ENCODE assay signal across 17 cellular contexts in the genomic region with DNA sequence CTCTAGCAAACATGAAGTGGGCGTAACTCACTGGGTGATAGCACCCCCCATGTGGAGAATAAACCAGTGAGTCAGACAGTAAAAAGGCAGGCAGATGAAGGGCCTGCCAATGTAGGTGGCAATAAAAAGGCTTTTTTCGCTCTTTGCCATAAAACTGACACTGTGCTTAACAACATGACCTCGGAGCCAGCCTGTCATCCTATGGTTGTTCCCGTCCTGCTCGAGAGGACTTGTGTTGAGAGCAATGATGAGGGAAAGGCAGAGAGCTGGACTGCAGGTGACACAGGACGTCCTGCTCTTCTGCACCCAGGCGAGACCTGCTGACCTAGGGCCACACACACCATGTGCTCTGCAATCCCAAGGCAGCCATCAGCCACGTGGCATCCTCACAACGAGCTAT.
DNase-seq lines count a peak whose midpoint lies in the region; ATAC-seq and TF ChIP-seq lines count a peak whose summit lies in the region.
"Had no signal": no experiment of that assay in that cellular context is flagged by ENCODE, and none has a peak within 500 bp of the region (broad histone marks: within the 10 kb centered on the region; RNA-seq: fewer than 3 reads in every experiment).

No MANE protein-coding gene starts in this region.

- H3K36me3 Mint-ChIP-seq in activated CD8-positive, alpha-beta memory T cell treated with anti-CD3 and anti-CD28 coated beads, Interleukin-2, amount 10 ng/mL, durations not matched to agents 7 days and 5 days: no peaks in the 10 kb centered on the region
- no peaks in the 10 kb centered on the region for H3K36me3 Mint-ChIP-seq in endodermal cell (ENCODE audit: low read depth)
- no peaks in the 10 kb centered on the region for H3K36me3 Mint-ChIP-seq in CD4-positive, alpha-beta memory T cell
- H3K36me3 Mint-ChIP-seq: CD4-positive, CD25-positive, alpha-beta regulatory T cell had no signal

- no peak overlapping the region for H3K4me3 ChIP-seq in endodermal cell (ENCODE audit: low read length)
- H3K4me3 ChIP-seq in sigmoid colon: no peak overlapping the region
- no peak overlapping the region for H3K4me3 ChIP-seq in CD4-positive, alpha-beta memory T cell (ENCODE audit: low read length in 2 of 2)
- H3K4me3 ChIP-seq: BLaER1 treated with 17β-estradiol and CSF1 and Interleukin-3, amounts not matched to agents 10 nM and 100 nM had no signal

- no peaks in the 10 kb centered on the region for H3K36me3 ChIP-seq in endodermal cell (ENCODE audit: control insufficient read depth, insufficient read depth, low read length)
- no peaks in the 10 kb centered on the region for H3K36me3 ChIP-seq in sigmoid colon
- no peaks in the 10 kb centered on the region for H3K36me3 ChIP-seq in CD4-positive, alpha-beta memory T cell (ENCODE audit: insufficient read depth, low read length)
- H3K36me3 ChIP-seq: BLaER1 treated with 17β-estradiol and CSF1 and Interleukin-3, amounts not matched to agents 10 nM and 100 nM had no signal

- 75 to 93% methylated on average over 4 to 9 of the region's 9 CpGs for WGBS in endodermal cell (ENCODE audit: insufficient coverage in 1 of 2, insufficient read length in 1 of 2), 2 experiments
- 14 to 30% methylated on average over 9 of the region's 9 CpGs for WGBS in sigmoid colon, 2 donors

- no peak overlapping the region for H3K9ac ChIP-seq in endodermal cell (ENCODE audit: extremely low read depth, low read length, poor library complexity, severe bottlenecking)
- H3K9ac ChIP-seq: BLaER1 treated with 17β-estradiol and CSF1 and Interleukin-3, amounts not matched to agents 10 nM and 100 nM had no signal

- TF ChIP-seq CTCF in endodermal cell (conservative IDR thresholded peaks at IDR 0.05): no peak
- no peak for TF ChIP-seq CTCF in sigmoid colon (IDR thresholded peaks at IDR 0.05)

- no peaks in the 10 kb centered on the region for H3K4me1 Mint-ChIP-seq in activated CD8-positive, alpha-beta memory T cell treated with anti-CD3 and anti-CD28 coated beads, Interleukin-2, amount 10 ng/mL, durations not matched to agents 7 days and 5 days
- H3K4me1 Mint-ChIP-seq in endodermal cell: no peaks in the 10 kb centered on the region
- H3K4me1 Mint-ChIP-seq in CD4-positive, alpha-beta memory T cell: no peaks in the 10 kb centered on the region
- H3K4me1 Mint-ChIP-seq: CD4-positive, CD25-positive, alpha-beta regulatory T cell had no signal

- H3K27me3 ChIP-seq in endodermal cell (ENCODE audit: control insufficient read depth, insufficient read depth, low read length, poor library complexity, severe bottlenecking): no peaks in the 10 kb centered on the region
- peaks cover 0 to 4% (median 0%) of the 10 kb centered on the region in 3 donors for H3K27me3 ChIP-seq in sigmoid colon
- H3K27me3 ChIP-seq in CD4-positive, alpha-beta memory T cell (ENCODE audit: insufficient read depth, low read length): no peaks in the 10 kb centered on the region
- H3K27me3 ChIP-seq: BLaER1 treated with 17β-estradiol and CSF1 and Interleukin-3, amounts not matched to agents 10 nM and 100 nM had no signal

- DNase-seq in activated CD8-positive, alpha-beta memory T cell treated with anti-CD3 and anti-CD28 coated beads, Interleukin-2, amount 10 ng/mL, durations not matched to agents 7 days and 5 days: peak; percentile 9
- DNase-seq in activated CD8-positive, alpha-beta memory T cell treated with anti-CD3 and anti-CD28 coated beads, Interleukin-2, amount 50 U/mL, for 4 hours: no peak
- peak; percentile 51 for DNase-seq in Ammon's horn (ENCODE audit: low spot score)
- DNase-seq in endodermal cell: peak; percentile 25
- peak; percentile 26 for DNase-seq in sigmoid colon
- no peak for DNase-seq in CD4-positive, alpha-beta memory T cell
- no peak for DNase-seq in NCI-H1105 treated with DMSO at 0.1 percent for 48 hours (lab: John Stamatoyannopoulos, UW)
- DNase-seq in left lobe of liver (ENCODE audit: low spot score): no peak
- DNase-seq: AML-193; Calu3; CD4-positive, CD25-positive, alpha-beta regulatory T cell; DMS 273 treated with DMSO at 0.1 percent for 48 hours; GOT3; HCEC 1CT; HFFc6 had no signal

- H3K4me1 ChIP-seq in endodermal cell (ENCODE audit: control insufficient read depth, insufficient read depth, low read length) (no peaks in the 10 kb centered on the region), sigmoid colon (no peaks in the 10 kb centered on the region)
- no peaks in the 10 kb centered on the region for H3K4me1 ChIP-seq in CD4-positive, alpha-beta memory T cell (ENCODE audit: insufficient read depth, low read length)

- no peak overlapping the region for H3K27ac ChIP-seq in endodermal cell (ENCODE audit: low read depth, low read length)
- no peak overlapping the region for H3K27ac ChIP-seq in sigmoid colon
- H3K27ac ChIP-seq in CD4-positive, alpha-beta memory T cell (ENCODE audit: low read depth, low read length): no peak overlapping the region
- H3K27ac ChIP-seq: 22Rv1; BLaER1 treated with 17β-estradiol and CSF1 and Interleukin-3, amounts not matched to agents 10 nM and 100 nM had no signal

- no peak overlapping the region for H3K4me3 Mint-ChIP-seq in activated CD8-positive, alpha-beta memory T cell treated with anti-CD3 and anti-CD28 coated beads, Interleukin-2, amount 10 ng/mL, durations not matched to agents 7 days and 5 days
- no peak overlapping the region for H3K4me3 Mint-ChIP-seq in endodermal cell
- H3K4me3 Mint-ChIP-seq in CD4-positive, alpha-beta memory T cell: no peak overlapping the region
- H3K4me3 Mint-ChIP-seq: CD4-positive, CD25-positive, alpha-beta regulatory T cell; HFFc6 had no signal

- peaks cover 6% of the 10 kb centered on the region for H3K9me3 Mint-ChIP-seq in activated CD8-positive, alpha-beta memory T cell treated with anti-CD3 and anti-CD28 coated beads, Interleukin-2, amount 10 ng/mL, durations not matched to agents 7 days and 5 days (ENCODE audit: low read depth)
- H3K9me3 Mint-ChIP-seq in endodermal cell: no peaks in the 10 kb centered on the region
- H3K9me3 Mint-ChIP-seq in CD4-positive, alpha-beta memory T cell: peaks cover 0 to 6% (median under 1%) of the 10 kb centered on the region in 8 donors

- no peak for ATAC-seq in activated CD8-positive, alpha-beta memory T cell treated with anti-CD3 and anti-CD28 coated beads, Interleukin-2, amount 10 ng/mL, durations not matched to agents 7 days and 5 days
- ATAC-seq in left lobe of liver: no peak

- H3K27me3 Mint-ChIP-seq in activated CD8-positive, alpha-beta memory T cell treated with anti-CD3 and anti-CD28 coated beads, Interleukin-2, amount 10 ng/mL, durations not matched to agents 7 days and 5 days: no peaks in the 10 kb centered on the region
- H3K27me3 Mint-ChIP-seq in endodermal cell (ENCODE audit: insufficient read depth): peaks cover 5% of the 10 kb centered on the region
- peaks cover 0 to under 1% of the 10 kb centered on the region in 2 donors for H3K27me3 Mint-ChIP-seq in CD4-positive, alpha-beta memory T cell

- no peaks in the 10 kb centered on the region for H3K9me3 ChIP-seq in endodermal cell (ENCODE audit: control insufficient read depth, low read length)
- H3K9me3 ChIP-seq in sigmoid colon: no peaks in the 10 kb centered on the region
- no peaks in the 10 kb centered on the region for H3K9me3 ChIP-seq in CD4-positive, alpha-beta memory T cell (ENCODE audit: control insufficient read depth in 1 of 2, low read length in 2 of 2)

- TF ChIP-seq POLR2A in sigmoid colon (IDR thresholded peaks at IDR 0.05): no peak

- intact Hi-C loops in sigmoid colon (cut with DNase I): no loop called here
- intact Hi-C loops in CD4-positive, alpha-beta memory T cell (cut with micrococcal nuclease): no loop called here

- POLR2A ChIA-PET in CD4-positive, alpha-beta memory T cell (lab: Charles Lee; ENCODE audit: partially characterized antibody): no interaction called here

- CTCF ChIA-PET in activated CD8-positive, alpha-beta memory T cell treated with anti-CD3 and anti-CD28 coated beads, Interleukin-2, amount 10 ng/mL, durations not matched to agents 7 days and 5 days (lab: Charles Lee): no interaction called here
- CTCF ChIA-PET in CD4-positive, alpha-beta memory T cell (lab: Charles Lee; ENCODE audit: partially characterized antibody): no interaction called here

- TF ChIP-seq EP300 in sigmoid colon (IDR thresholded peaks at IDR 0.05): no peak

- H3K27ac Mint-ChIP-seq in activated CD8-positive, alpha-beta memory T cell treated with anti-CD3 and anti-CD28 coated beads, Interleukin-2, amount 10 ng/mL, durations not matched to agents 7 days and 5 days: no peak overlapping the region
- H3K27ac Mint-ChIP-seq in endodermal cell: no peak overlapping the region
- H3K27ac Mint-ChIP-seq in CD4-positive, alpha-beta memory T cell: no peak overlapping the region
- H3K27ac Mint-ChIP-seq: CD4-positive, CD25-positive, alpha-beta regulatory T cell; HFFc6 had no signal

Comparison
In these comparisons a context has a peak if more than half of its experiments do, and no peak if none do; other contexts are left out.
1. DNase-seq: peak in activated CD8-positive, alpha-beta memory T cell treated with anti-CD3 and anti-CD28 coated beads, Interleukin-2, amount 10 ng/mL, durations not matched to agents 7 days and 5 days (single experiment), Ammon's horn (single experiment), endodermal cell (single experiment) and sigmoid colon (single experiment); none in activated CD8-positive, alpha-beta memory T cell treated with anti-CD3 and anti-CD28 coated beads, Interleukin-2, amount 50 U/mL, for 4 hours (single experiment), CD4-positive, alpha-beta memory T cell (0 of 5), NCI-H1105 treated with DMSO at 0.1 percent for 48 hours (single experiment) and left lobe of liver (single experiment).